Comparison of ENCODE assay signal across 31 cellular contexts in the genomic region with DNA sequence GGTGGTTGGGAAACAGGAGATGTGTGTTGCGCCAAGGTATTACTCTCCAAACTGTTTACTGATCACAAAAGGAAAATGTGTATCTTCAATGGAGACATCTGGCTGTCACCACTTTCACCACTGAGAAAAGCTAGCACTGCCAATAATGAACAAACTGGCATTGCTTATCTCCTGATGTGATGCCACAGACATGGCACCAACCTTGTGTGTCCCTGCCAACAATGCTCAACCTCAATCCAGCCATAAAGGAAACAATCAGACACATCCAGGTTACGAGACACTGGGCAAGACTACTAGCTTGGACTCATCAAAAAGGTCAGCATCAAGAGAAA.
"Had no signal": no experiment of that assay in that cellular context is flagged by ENCODE, and none has a peak within 500 bp of the region (broad histone marks: within the 10 kb centered on the region; RNA-seq: fewer than 3 reads in every experiment).

No MANE protein-coding gene starts in this region.

- FAIRE-seq: bronchial epithelial cell, RCC 7860 had no signal

- H3K9me3 ChIP-seq: adrenal gland had no signal

- H3K36me3 ChIP-seq: adrenal gland had no signal

- DNase-seq: activated CD4-positive, alpha-beta T cell treated with anti-CD3 and anti-CD28 coated beads for 36 hours; activated CD4-positive, alpha-beta T cell treated with anti-CD3 and anti-CD28 coated beads, Interleukin-2, amount 10 ng/mL, durations not matched to agents 7 days and 5 days; activated CD4-positive, alpha-beta T cell treated with anti-CD3 and anti-CD28 coated beads, Interleukin-2, amount 50 U/mL, for 48 hours; activated CD8-positive, alpha-beta T cell treated with anti-CD3 and anti-CD28 coated beads, Interleukin-2, amount 10 ng/mL, durations not matched to agents 7 days and 5 days; activated gamma-delta T cell treated with Interleukin-2 at 50 U/mL for 16 hours; activated naive CD4-positive, alpha-beta T cell treated with anti-CD3 and anti-CD28 coated beads for 36 hours; activated T-cell treated with anti-CD3 and anti-CD28 coated beads, Interleukin-2, amount 50 U/mL, for 24 hours; caudate nucleus; cerebellar nuclear complex; NCI-H1105; NCI-H1417 treated with DMSO at 0.1 percent for 48 hours; NCI-H187 treated with DMSO at 0.1 percent for 48 hours; NCI-H2081; NCI-H2171 treated with DMSO at 0.1 percent for 48 hours; NCI-H2227 treated with DMSO at 0.1 percent for 48 hours; NCI-H446; NCI-H524; NCI-H69; NCI-H82; PC-9; SIG-M5; SW 1271; T-helper 1 cell; T-helper 2 cell; T-helper 9 cell had no signal

- ATAC-seq: activated CD4-positive, alpha-beta T cell treated with anti-CD3 and anti-CD28 coated beads for 36 hours; activated CD8-positive, alpha-beta T cell treated with anti-CD3 and anti-CD28 coated beads, Interleukin-2, amount 10 ng/mL, durations not matched to agents 7 days and 5 days; activated naive CD4-positive, alpha-beta T cell treated with anti-CD3 and anti-CD28 coated beads, Interleukin-2, amount 50 U/mL, for 72 hours; Right ventricle myocardium inferior had no signal

- H3K27me3 ChIP-seq: adrenal gland had no signal

- H2AFZ ChIP-seq: PC-9 had no signal

- H3K4me2 ChIP-seq: PC-9 had no signal

- H3K27ac ChIP-seq: adrenal gland, PC-9, RWPE1 had no signal

- H3K4me3 ChIP-seq: adrenal gland, PC-9 had no signal

- H3K4me1 ChIP-seq: adrenal gland had no signal
